14 cellular contexts compared by ENCODE assay signal in genomic region chr7:125423444-125424155, GRCh38.
DNase-seq lines count a peak whose midpoint lies in the region; ATAC-seq and TF ChIP-seq lines count a peak whose summit lies in the region.
"Had no signal": no experiment of that assay in that cellular context is flagged by ENCODE, and none has a peak within 500 bp of the region (broad histone marks: within the 10 kb centered on the region; RNA-seq: fewer than 3 reads in every experiment).

No MANE protein-coding gene starts in this region.

- no peak overlapping the region for H2AFZ ChIP-seq in MM.1S (ENCODE audit: low read length)
- H2AFZ ChIP-seq in mammary epithelial cell (ENCODE audit: low read depth, low read length): no peak overlapping the region
- H2AFZ ChIP-seq: GM23248 had no signal

- POLR2A ChIA-PET in HEK293T (lab: Yijun Ruan, JAX): no interaction called here

- intact Hi-C loops in mammary epithelial cell (cut with micrococcal nuclease): no loop called here
- intact Hi-C loops in stomach (cut with DNase I; ENCODE audit: low total_unique reads): no loop called here

- peaks cover 34% of the 10 kb centered on the region for H3K9me3 Mint-ChIP-seq in osteocyte (ENCODE audit: unreplicated experiment)

- H3K27ac Mint-ChIP-seq in osteocyte (ENCODE audit: unreplicated experiment): peak overlapping the region; percentile 74

- no peak for TF ChIP-seq POLR2A in stomach (IDR thresholded peaks at IDR 0.05)

- H4K20me1 ChIP-seq in MM.1S (ENCODE audit: insufficient read depth, low read length): no peaks in the 10 kb centered on the region
- no peaks in the 10 kb centered on the region for H4K20me1 ChIP-seq in mammary epithelial cell (ENCODE audit: insufficient read depth, low read length)

- peaks cover 2% of the 10 kb centered on the region for H3K36me3 Mint-ChIP-seq in osteocyte (ENCODE audit: unreplicated experiment)

- no peak overlapping the region for H3K27ac ChIP-seq in MM.1S (ENCODE audit: low read length)
- H3K27ac ChIP-seq in mammary epithelial cell (ENCODE audit: insufficient read depth, low read depth, low read length): peak overlapping the region; percentile 93
- no peak overlapping the region for H3K27ac ChIP-seq in stomach
- H3K27ac ChIP-seq: GM23248, neutrophil had no signal

- H3K27me3 ChIP-seq in MM.1S (replicated peaks; ENCODE audit: insufficient read depth, low read length): no peaks in the 10 kb centered on the region
- no peaks in the 10 kb centered on the region for H3K27me3 ChIP-seq in mammary epithelial cell (ENCODE audit: insufficient read depth, low read length)
- no peaks in the 10 kb centered on the region for H3K27me3 ChIP-seq in BE2C
- H3K27me3 ChIP-seq in stomach: no peaks in the 10 kb centered on the region
- H3K27me3 ChIP-seq: neutrophil had no signal

- H3K4me1 Mint-ChIP-seq in osteocyte (ENCODE audit: unreplicated experiment): peaks cover 38% of the 10 kb centered on the region

- H3K79me2 ChIP-seq in MM.1S (ENCODE audit: low read length) (no peaks in the 10 kb centered on the region), mammary epithelial cell (ENCODE audit: insufficient read depth, low read length) (no peaks in the 10 kb centered on the region)

- H3K36me3 ChIP-seq in MM.1S (replicated peaks; ENCODE audit: insufficient read depth, low read length) (no peaks in the 10 kb centered on the region), mammary epithelial cell (ENCODE audit: insufficient read depth, low read length) (no peaks in the 10 kb centered on the region), BE2C (no peaks in the 10 kb centered on the region), stomach (no peaks in the 10 kb centered on the region)
- H3K36me3 ChIP-seq: neutrophil had no signal

- no peak for TF ChIP-seq EP300 in stomach (IDR thresholded peaks at IDR 0.05)

- CTCF ChIA-PET in mammary epithelial cell (lab: Charles Lee; ENCODE audit: low non-redundant PET): no interaction called here
- CTCF ChIA-PET in HEK293T (lab: Yijun Ruan, JAX): no interaction called here

- H3K4me1 ChIP-seq in MM.1S (ENCODE audit: low read length): peaks cover 6% of the 10 kb centered on the region; the same call in 1 of the 2 replicates
- peaks cover 25% of the 10 kb centered on the region for H3K4me1 ChIP-seq in mammary epithelial cell (ENCODE audit: insufficient read depth, low read length)
- no peaks in the 10 kb centered on the region for H3K4me1 ChIP-seq in BE2C
- H3K4me1 ChIP-seq in stomach: no peaks in the 10 kb centered on the region

- H3K9me2 ChIP-seq in MM.1S (replicated peaks; ENCODE audit: insufficient read depth, low read length): no peaks in the 10 kb centered on the region

- no peak overlapping the region for H3K9ac ChIP-seq in MM.1S (ENCODE audit: low read length)
- H3K9ac ChIP-seq in mammary epithelial cell (ENCODE audit: insufficient read depth, low read length): no peak overlapping the region
- H3K9ac ChIP-seq: GM23248 had no signal

- peak; percentile 43 to 51 for ATAC-seq in activated CD4-positive, CD25-positive, alpha-beta regulatory T cell treated with anti-CD3 and anti-CD28 coated beads, Interleukin-2, amount 50 U/mL, for 24 hours

- in situ Hi-C loops in mammary epithelial cell (cut with MboI; ENCODE audit: low sequenced_read_pairs in 2 of 2): no loop called here

- H3K4me3 Mint-ChIP-seq in osteocyte (ENCODE audit: unreplicated experiment): no peak overlapping the region

- no peak for DNase-seq in activated CD4-positive, CD25-positive, alpha-beta regulatory T cell (lab: John Stamatoyannopoulos, UW)
- DNase-seq in MM.1S: peak; percentile 66
- DNase-seq in mammary epithelial cell: peak; percentile 86
- DNase-seq in osteocyte (ENCODE audit: extremely low spot score, unreplicated experiment): no peak
- DNase-seq in BE2C: no peak
- DNase-seq in HEK293T (ENCODE audit: extremely low spot score): no peak
- no peak for DNase-seq in stomach
- DNase-seq: aorta; GM23248; kidney glomerular epithelial cell; NCI-H524; stimulated activated CD4-positive, alpha-beta T cell treated with anti-CD3 and anti-CD28 coated beads, Interleukin-15, amount 100 ng/mL, for 24 hours had no signal

- no peak overlapping the region for H3K4me3 ChIP-seq in MM.1S (ENCODE audit: low read length)
- no peak overlapping the region for H3K4me3 ChIP-seq in mammary epithelial cell (replicated peaks in 1 of 3; ENCODE audit: insufficient read depth in 1 of 3, low read depth in 2 of 3, low read length in 3 of 3)
- H3K4me3 ChIP-seq in BE2C (ENCODE audit: low read depth, low read length): no peak overlapping the region
- H3K4me3 ChIP-seq in stomach: no peak overlapping the region
- H3K4me3 ChIP-seq: GM23248 had no signal

- BruUV-seq in mammary epithelial cell (replicated peaks; lab: Mats Ljungman, UMichigan): no TSS peak

- H3K27me3 Mint-ChIP-seq in osteocyte (ENCODE audit: unreplicated experiment): no peaks in the 10 kb centered on the region

- H3K4me2 ChIP-seq in MM.1S (ENCODE audit: low read depth, low read length) (no peak overlapping the region), mammary epithelial cell (ENCODE audit: insufficient read depth, low read depth, low read length) (peak overlapping the region; percentile 73)

- no peaks in the 10 kb centered on the region for H3K9me3 ChIP-seq in MM.1S (replicated peaks; ENCODE audit: insufficient read depth, low read length)
- no peaks in the 10 kb centered on the region for H3K9me3 ChIP-seq in mammary epithelial cell (replicated peaks; ENCODE audit: insufficient read depth, low read length)
- no peaks in the 10 kb centered on the region for H3K9me3 ChIP-seq in BE2C
- H3K9me3 ChIP-seq in stomach: peaks cover 0 to 1% (median 0%) of the 10 kb centered on the region in 4 donors
- H3K9me3 ChIP-seq: neutrophil had no signal

- dilution Hi-C loops in mammary epithelial cell (cut with HindIII; ENCODE audit: low sequenced_read_pairs): no loop called here

- TF ChIP-seq CTCF in MM.1S (IDR thresholded peaks at IDR 0.05; ENCODE audit: low read length): no peak
- TF ChIP-seq CTCF in mammary epithelial cell (conservative IDR thresholded peaks at IDR 0.05 in 1 of 2, IDR thresholded peaks at IDR 0.05 in 1 of 2; ENCODE audit: extremely low read depth in 1 of 2, insufficient read depth in 1 of 2, low read depth in 1 of 2, low read length in 2 of 2): no peak
- no peak for TF ChIP-seq CTCF in osteocyte (IDR thresholded peaks at IDR 0.05)
- TF ChIP-seq CTCF in BE2C (IDR thresholded peaks at IDR 0.05; ENCODE audit: low read depth, low read length): no peak
- TF ChIP-seq CTCF in stomach (IDR thresholded peaks at IDR 0.05): no peak

- no peaks in the 10 kb centered on the region for H3F3A ChIP-seq in MM.1S (ENCODE audit: insufficient read depth, low read length)

TF ChIP-seq in HEK293T, 16 proteins besides CTCF, POLR2A, EP300 and RAD21:
- TF ChIP-seq NFRKB (IDR thresholded peaks at IDR 0.05) (no peak), ZNF384 (IDR thresholded peaks at IDR 0.05) (no peak), ARNT (IDR thresholded peaks at IDR 0.05) (no peak), FOXM1 (IDR thresholded peaks at IDR 0.05; ENCODE audit: borderline replicate concordance) (no peak), SUZ12 (IDR thresholded peaks at IDR 0.05) (no peak)
TF ChIP-seq in HEK293T: peak in this region for 0.

Comparison
In these comparisons a context has a peak if more than half of its experiments do, and no peak if none do; other contexts are left out.
1. DNase-seq: peak in MM.1S (single experiment) and mammary epithelial cell (single experiment); none in activated CD4-positive, CD25-positive, alpha-beta regulatory T cell (0 of 4), osteocyte (single experiment), BE2C (single experiment), HEK293T (single experiment) and stomach (single experiment).